8 cellular contexts compared by ENCODE assay signal in genomic region chr15:58957101-58957973, GRCh38. TPM values are rescaled to one million over a fixed set of nuclear protein-coding genes. Genes with fewer than 3 reads are reported as not detected.
DNase-seq lines count a peak whose midpoint lies in the region; ATAC-seq and TF ChIP-seq lines count a peak whose summit lies in the region.

No MANE protein-coding gene starts in this region.

- no peak overlapping the region for H3K27ac Mint-ChIP-seq in H9
- peak overlapping the region; percentile 47 for H3K27ac Mint-ChIP-seq in T-helper 1 cell treated with Interleukin-12 subunit alpha and Interleukin-12 subunit beta and Interleukin-4 antibody, amounts not matched to agents 30 μg/mL and 1 μg/mL, for 36 hours

- H3K4me2 ChIP-seq in H9 (ENCODE audit: insufficient read depth, insufficient read length, low read length): no peak overlapping the region

- H2BK5ac ChIP-seq in H9 (ENCODE audit: insufficient read length, low read length): no peak overlapping the region

- TF ChIP-seq CTCF in H9 (conservative IDR thresholded peaks at IDR 0.05): peak; percentile 87
- TF ChIP-seq CTCF in adrenal gland (IDR thresholded peaks at IDR 0.05): peak; percentile 52 to 72 (median 58)

- H2BK120ac ChIP-seq in H9 (ENCODE audit: low read depth, low read length, poor library complexity, severe bottlenecking): no peak overlapping the region

- no peak overlapping the region for H3T11ph ChIP-seq in H9 (ENCODE audit: low read length)

- no peaks in the 10 kb centered on the region; the same call in 1 of the 2 replicates for H3K27me3 Mint-ChIP-seq in H9 (ENCODE audit: low read depth)
- peaks cover 9% of the 10 kb centered on the region for H3K27me3 Mint-ChIP-seq in T-helper 1 cell treated with Interleukin-12 subunit alpha and Interleukin-12 subunit beta and Interleukin-4 antibody, amounts not matched to agents 30 μg/mL and 1 μg/mL, for 36 hours (ENCODE audit: low read depth)

- H3K9me3 Mint-ChIP-seq in H9: no peaks in the 10 kb centered on the region
- no peaks in the 10 kb centered on the region for H3K9me3 Mint-ChIP-seq in T-helper 1 cell treated with Interleukin-12 subunit alpha and Interleukin-12 subunit beta and Interleukin-4 antibody, amounts not matched to agents 30 μg/mL and 1 μg/mL, for 36 hours

- no peaks in the 10 kb centered on the region for H4K20me1 ChIP-seq in H9 (ENCODE audit: control insufficient read depth, insufficient read depth, insufficient read length)

- H4K91ac ChIP-seq in H9 (ENCODE audit: insufficient read length, low read depth, low read length): no peak overlapping the region

- H4K5ac ChIP-seq in H9 (ENCODE audit: insufficient read length, low read depth, low read length): no peak overlapping the region

- no peak overlapping the region for H4K8ac ChIP-seq in H9 (replicated peaks; ENCODE audit: insufficient read length, low read depth, low read length)

- H3K23me2 ChIP-seq in H9 (ENCODE audit: insufficient read length, low read depth, low read length, poor library complexity, severe bottlenecking): no peaks in the 10 kb centered on the region

- peaks cover 9 to 10% of the 10 kb centered on the region in 2 experiments for H3K4me1 Mint-ChIP-seq in H9
- H3K4me1 Mint-ChIP-seq in T-helper 1 cell treated with Interleukin-12 subunit alpha and Interleukin-12 subunit beta and Interleukin-4 antibody, amounts not matched to agents 30 μg/mL and 1 μg/mL, for 36 hours (ENCODE audit: low read depth): peaks cover 16% of the 10 kb centered on the region

- no peaks in the 10 kb centered on the region for H3K36me3 Mint-ChIP-seq in H9 (ENCODE audit: insufficient read depth in 1 of 3, low read depth in 3 of 3)
- H3K36me3 Mint-ChIP-seq in T-helper 1 cell treated with Interleukin-12 subunit alpha and Interleukin-12 subunit beta and Interleukin-4 antibody, amounts not matched to agents 30 μg/mL and 1 μg/mL, for 36 hours (ENCODE audit: low read depth): no peaks in the 10 kb centered on the region

- H3K14ac ChIP-seq in H9 (ENCODE audit: insufficient read depth, low read length): no peak overlapping the region

- ATAC-seq in HG03097 (IDR thresholded peaks at IDR 0.05; ENCODE audit: low FRiP score, unreplicated experiment): no peak

- H3K4ac ChIP-seq in H9 (ENCODE audit: low read depth, low read length): no peak overlapping the region

- no peak overlapping the region for H3K4me3 Mint-ChIP-seq in H9
- H3K4me3 Mint-ChIP-seq in T-helper 1 cell treated with Interleukin-12 subunit alpha and Interleukin-12 subunit beta and Interleukin-4 antibody, amounts not matched to agents 30 μg/mL and 1 μg/mL, for 36 hours: no peak overlapping the region

- H3K36me3 ChIP-seq in adrenal gland (replicated peaks in 1 of 2): no peaks in the 10 kb centered on the region

- peak overlapping the region; percentile 53 for H2AFZ ChIP-seq in H9 (ENCODE audit: low read length)

- TF ChIP-seq POLR2A in adrenal gland (IDR thresholded peaks at IDR 0.05): no peak

- no peaks in the 10 kb centered on the region for H3K79me1 ChIP-seq in H9 (ENCODE audit: insufficient read depth, low read depth, low read length, poor library complexity, severe bottlenecking)

- no peak overlapping the region for H2BK20ac ChIP-seq in H9 (ENCODE audit: low read depth, low read length, poor library complexity, severe bottlenecking)

- H3K27me3 ChIP-seq in H9 (ENCODE audit: insufficient read depth, low read length) (no peaks in the 10 kb centered on the region), adrenal gland (no peaks in the 10 kb centered on the region)

- H3K23ac ChIP-seq in H9 (ENCODE audit: insufficient read length, low read depth, low read length): no peak overlapping the region

- H3K9ac ChIP-seq in H9 (ENCODE audit: extremely low read depth, insufficient read length, low read length): no peak overlapping the region

- H3K4me3 ChIP-seq in adrenal gland: no peak overlapping the region

- H3K27ac ChIP-seq in H9 (ENCODE audit: insufficient read length, low read depth, low read length): no peak overlapping the region
- H3K27ac ChIP-seq in adrenal gland: no peak overlapping the region

- no peak overlapping the region for H2AK5ac ChIP-seq in H9 (ENCODE audit: insufficient read length, low read length)

- H3K9me3 ChIP-seq in H9 (ENCODE audit: control insufficient read depth, low read depth, low read length) (no peaks in the 10 kb centered on the region), adrenal gland (replicated peaks in 1 of 3) (no peaks in the 10 kb centered on the region)

- no peak overlapping the region for H3K18ac ChIP-seq in H9 (ENCODE audit: insufficient read length, low read depth, low read length)

- intact Hi-C loops in adrenal gland (cut with DNase I): no loop called here

- no CpG with 5 or more reads among the region's 8 CpGs for WGBS in H9 (ENCODE audit: extremely low coverage, insufficient read length, low lambda C conversion rate)
- WGBS in adrenal gland, 4 donors: 31 to 38% (median 35%) methylated on average over 8 of the region's 8 CpGs

- H2BK12ac ChIP-seq in H9 (ENCODE audit: insufficient read length, low read depth, low read length): no peak overlapping the region

- no peak overlapping the region for H3K56ac ChIP-seq in H9 (ENCODE audit: insufficient read length, low read depth, low read length)

- H2BK15ac ChIP-seq in H9 (ENCODE audit: low read depth, low read length): no peak overlapping the region

- H3K79me2 ChIP-seq in H9 (ENCODE audit: insufficient read depth, low read length): no peaks in the 10 kb centered on the region

- H3K4me1 ChIP-seq in H9 (ENCODE audit: insufficient read depth, low read length) (no peaks in the 10 kb centered on the region), adrenal gland (replicated peaks in 1 of 2) (no peaks in the 10 kb centered on the region)

- DNase-seq in DMS53 (lab: John Stamatoyannopoulos, UW): peak; percentile 83
- DNase-seq in H9: peak; percentile 71
- peak; percentile 6 to 29 for DNase-seq in NCI-H1930 (lab: John Stamatoyannopoulos, UW)
- DNase-seq in adrenal gland: peak in 6 of 7 donors; percentile 24 to 64 (median 52)
- peak; percentile 45 for DNase-seq in hepatic stellate cell (ENCODE audit: low spot score)
- DNase-seq in stimulated activated CD4-positive, alpha-beta T cell treated with anti-CD3 and anti-CD28 coated beads, Interleukin-12 subunit alpha, Interleukin-12 subunit beta, amount 100 ng/mL, for 24 hours (ENCODE audit: low read depth in 2 of 2): peak; percentile 18 to 43

RNA-seq across cellular contexts. Expression of gene SLTM, which starts 23.9 kb away (rescaled TPM):
- total RNA-seq in H9 (2021): 129 and 132 TPM in 2 replicates
- 10 to 100 TPM; 31.4 to 76.9 (median 48.9) TPM for total RNA-seq in adrenal gland
- polyA plus RNA-seq in adrenal gland: 10 to 100 TPM; 56.6 to 87.0 (median 64.2) TPM

RNA-seq across cellular contexts. Expression of gene RNF111, which starts 30.1 kb away (rescaled TPM):
- 28.0 and 28.4 TPM in 2 replicates for total RNA-seq in H9 (2021)
- total RNA-seq in adrenal gland: 10 to 100 TPM; 13.8 to 32.9 (median 28.2) TPM
- 10 to 100 TPM in 1 of 3 donors, 1 to 10 TPM in 2; 5.7 to 41.6 (median 8.3) TPM for polyA plus RNA-seq in adrenal gland

Comparison
In these comparisons a context has a peak if more than half of its experiments do, and no peak if none do; other contexts are left out.
1. DNase-seq: peak in every context shown above with its lines; median percentile 83 in DMS53; 71 in H9; 52 in adrenal gland; 45 in hepatic stellate cell; 30 in stimulated activated CD4-positive, alpha-beta T cell treated with anti-CD3 and anti-CD28 coated beads, Interleukin-12 subunit alpha, Interleukin-12 subunit beta, amount 100 ng/mL, for 24 hours; 18 in NCI-H1930.